Comparison of ENCODE assay signal across 8 cellular contexts in genomic region chr4:152937535-152938236, GRCh38. TPM values are rescaled to one million over a fixed set of nuclear protein-coding genes. Genes with fewer than 3 reads are reported as not detected.
DNase-seq lines count a peak whose midpoint lies in the region; ATAC-seq and TF ChIP-seq lines count a peak whose summit lies in the region.

No MANE protein-coding gene starts in this region.

- H2BK120ac ChIP-seq in IMR-90 (ENCODE audit: low read depth, low read length) (no peak overlapping the region), neuronal stem cell (ENCODE audit: low read depth, low read length) (no peak overlapping the region)

- H4K8ac ChIP-seq in IMR-90 (ENCODE audit: low read depth in 2 of 2, low read length in 2 of 2) (no peak overlapping the region), neuronal stem cell (ENCODE audit: low read depth, low read length) (no peak overlapping the region)

- H2AK9ac ChIP-seq in IMR-90 (replicated peaks; ENCODE audit: low read depth, low read length, poor library complexity): no peak overlapping the region

- H3K36me3 ChIP-seq in IMR-90 (ENCODE audit: control insufficient read depth, insufficient read depth, low read length): no peaks in the 10 kb centered on the region
- H3K36me3 ChIP-seq in neuronal stem cell (replicated peaks in 1 of 2; ENCODE audit: control insufficient read depth in 2 of 2, insufficient read depth in 2 of 2, low read length in 2 of 2): no peaks in the 10 kb centered on the region

- TF ChIP-seq RAD21 in IMR-90 (IDR thresholded peaks at IDR 0.05; ENCODE audit: low read length): no peak

- dilution Hi-C loops in IMR-90 (cut with HindIII; ENCODE audit: low sequenced_read_pairs, unreplicated experiment): no loop called here

- no peak overlapping the region for H3K9ac ChIP-seq in IMR-90 (ENCODE audit: low read depth, low read length)
- H3K9ac ChIP-seq in neuronal stem cell (ENCODE audit: low read depth, low read length, poor library complexity): peak overlapping the region; percentile 66

- H3K27me3 ChIP-seq in IMR-90 (ENCODE audit: control insufficient read depth, insufficient read depth, low read length) (peaks cover 64% of the 10 kb centered on the region), neuronal stem cell (ENCODE audit: control insufficient read depth in 3 of 3, insufficient read depth in 3 of 3, low read depth in 1 of 3, low read length in 3 of 3) (peaks cover 0 to 73% (median 27%) of the 10 kb centered on the region in 3 experiments)

- in situ Hi-C loops in IMR-90 (cut with MboI; ENCODE audit: low sequenced_read_pairs): no loop called here

- intact Hi-C loops in activated CD4-positive, alpha-beta T cell treated with anti-CD3 and anti-CD28 coated beads, Interleukin-2, amount 10 ng/mL, durations not matched to agents 24 days and 14 days (cut with micrococcal nuclease): loop anchor here (5.0 kb wide), 1 partner anchor 160 kb away; the partner anchor contains the start of genes ARFIP1 and TIGD4
- intact Hi-C loops in IMR-90 (cut with micrococcal nuclease): loop anchor here (5.0 kb wide), 2 partner anchors 40 to 155 kb away; no protein-coding TSS in a partner anchor

- H3K23ac ChIP-seq in IMR-90 (ENCODE audit: low read depth, low read length) (no peak overlapping the region), neuronal stem cell (ENCODE audit: low read depth, low read length, poor library complexity) (peak overlapping the region; percentile 53)

- H3K14ac ChIP-seq in IMR-90 (replicated peaks; ENCODE audit: low read depth, low read length) (no peak overlapping the region), neuronal stem cell (ENCODE audit: low read length) (no peak overlapping the region)

- no peaks in the 10 kb centered on the region for H4K20me1 ChIP-seq in IMR-90 (ENCODE audit: insufficient read depth, low read length)

- H3K36me3 Mint-ChIP-seq in activated CD4-positive, alpha-beta T cell treated with anti-CD3 and anti-CD28 coated beads, Interleukin-2, amount 10 ng/mL, durations not matched to agents 24 days and 14 days (ENCODE audit: low read depth): peaks cover 1% of the 10 kb centered on the region
- H3K36me3 Mint-ChIP-seq in activated T-helper 17 cell treated with anti-CD3 and anti-CD28 coated beads, Interleukin-2, amount 50 U/mL, for 72 hours (ENCODE audit: low read depth): peaks cover 8% of the 10 kb centered on the region

- peak overlapping the region; percentile 45 for H3K4me3 ChIP-seq in IMR-90 (ENCODE audit: insufficient read depth, low read depth, low read length)
- peak overlapping the region; percentile 56 to 86 for H3K4me3 ChIP-seq in neuronal stem cell (ENCODE audit: low read length in 2 of 2)

- H3K27ac ChIP-seq in IMR-90 (ENCODE audit: insufficient read depth, low read length): no peak overlapping the region
- H3K27ac ChIP-seq in neuronal stem cell (replicated peaks; ENCODE audit: low read length): no peak overlapping the region

- peaks cover 14% of the 10 kb centered on the region for H3K4me1 Mint-ChIP-seq in activated CD4-positive, alpha-beta T cell treated with anti-CD3 and anti-CD28 coated beads, Interleukin-2, amount 10 ng/mL, durations not matched to agents 24 days and 14 days
- H3K4me1 Mint-ChIP-seq in activated T-helper 17 cell treated with anti-CD3 and anti-CD28 coated beads, Interleukin-2, amount 50 U/mL, for 72 hours: peaks cover 14% of the 10 kb centered on the region

- H3K27me3 Mint-ChIP-seq in activated CD4-positive, alpha-beta T cell treated with anti-CD3 and anti-CD28 coated beads, Interleukin-2, amount 10 ng/mL, durations not matched to agents 24 days and 14 days: peaks cover 69% of the 10 kb centered on the region
- peaks cover 44% of the 10 kb centered on the region for H3K27me3 Mint-ChIP-seq in activated T-helper 17 cell treated with anti-CD3 and anti-CD28 coated beads, Interleukin-2, amount 50 U/mL, for 72 hours

- peak; percentile 59 for ATAC-seq in IMR-90 (ENCODE audit: low read depth)
- no peak for ATAC-seq in activated T-helper 17 cell treated with anti-CD3 and anti-CD28 coated beads, Interleukin-2, amount 50 U/mL, for 72 hours (replicated peaks)

- CTCF ChIA-PET in IMR-90 (lab: Yijun Ruan, JAX): no interaction called here

- H3K4me1 ChIP-seq in IMR-90 (ENCODE audit: control insufficient read depth, insufficient read depth, low read length) (no peaks in the 10 kb centered on the region; the same call in 1 of the 2 replicates), neuronal stem cell (ENCODE audit: control insufficient read depth in 2 of 2, insufficient read depth in 1 of 2, low read depth in 1 of 2, low read length in 2 of 2) (peaks cover 2 to 10% of the 10 kb centered on the region in 2 donors)

- H3K4ac ChIP-seq in IMR-90 (ENCODE audit: low read depth, low read length): no peak overlapping the region
- H3K4ac ChIP-seq in neuronal stem cell (ENCODE audit: low read length): no peak overlapping the region

- H3K27ac Mint-ChIP-seq in activated CD4-positive, alpha-beta T cell treated with anti-CD3 and anti-CD28 coated beads, Interleukin-2, amount 10 ng/mL, durations not matched to agents 24 days and 14 days: no peak overlapping the region
- no peak overlapping the region for H3K27ac Mint-ChIP-seq in activated T-helper 17 cell treated with anti-CD3 and anti-CD28 coated beads, Interleukin-2, amount 50 U/mL, for 72 hours

- H3K9me3 Mint-ChIP-seq in activated CD4-positive, alpha-beta T cell treated with anti-CD3 and anti-CD28 coated beads, Interleukin-2, amount 10 ng/mL, durations not matched to agents 24 days and 14 days: no peaks in the 10 kb centered on the region
- H3K9me3 Mint-ChIP-seq in activated T-helper 17 cell treated with anti-CD3 and anti-CD28 coated beads, Interleukin-2, amount 50 U/mL, for 72 hours: no peaks in the 10 kb centered on the region

- H4K91ac ChIP-seq in IMR-90 (ENCODE audit: insufficient read depth, low read depth, low read length) (no peak overlapping the region), neuronal stem cell (ENCODE audit: low read depth, low read length, poor library complexity) (no peak overlapping the region)

- H2BK20ac ChIP-seq in IMR-90 (ENCODE audit: low read depth, low read length): no peak overlapping the region

- H2AFZ ChIP-seq in IMR-90 (replicated peaks; ENCODE audit: low read length, poor library complexity) (peak overlapping the region; percentile 55), neuronal stem cell (ENCODE audit: low read length) (peak overlapping the region; percentile 97)

- no peak overlapping the region for H4K5ac ChIP-seq in IMR-90 (ENCODE audit: low read depth, low read length)

- no peak overlapping the region for H2BK5ac ChIP-seq in IMR-90 (ENCODE audit: low read depth, low read length, poor library complexity, severe bottlenecking)
- no peak overlapping the region for H2BK5ac ChIP-seq in neuronal stem cell (ENCODE audit: low read length)

- BruUV-seq in IMR-90 (replicated peaks; lab: Mats Ljungman, UMichigan): no TSS peak

- H3K18ac ChIP-seq in IMR-90 (ENCODE audit: low read depth, low read length): no peak overlapping the region
- H3K18ac ChIP-seq in neuronal stem cell (ENCODE audit: low read length): peak overlapping the region; percentile 98

- H3K9me3 ChIP-seq in IMR-90 (ENCODE audit: control insufficient read depth, insufficient read depth, low read length): peaks cover 2% of the 10 kb centered on the region; the same call in 1 of the 2 replicates
- peaks cover 0 to 13% of the 10 kb centered on the region in 2 donors for H3K9me3 ChIP-seq in neuronal stem cell (replicated peaks in 1 of 2; ENCODE audit: control insufficient read depth in 2 of 2, insufficient read depth in 1 of 2, low read depth in 1 of 2, low read length in 2 of 2)

- no peak overlapping the region for H3K56ac ChIP-seq in IMR-90 (ENCODE audit: extremely low read depth, insufficient read depth, low read length)

- H2AK5ac ChIP-seq in IMR-90 (ENCODE audit: low read depth, low read length) (no peak overlapping the region), neuronal stem cell (ENCODE audit: low read depth, low read length) (no peak overlapping the region)

- H3K4me2 ChIP-seq in IMR-90 (ENCODE audit: low read depth, low read length) (peak overlapping the region; percentile 91), neuronal stem cell (ENCODE audit: insufficient read depth, low read length, poor library complexity, severe bottlenecking) (peak overlapping the region; percentile 99)

- H2BK12ac ChIP-seq in neuronal stem cell (ENCODE audit: low read length): no peak overlapping the region

- H3K9me1 ChIP-seq in IMR-90 (ENCODE audit: insufficient read depth, low read length): no peaks in the 10 kb centered on the region

- H2BK15ac ChIP-seq in IMR-90 (ENCODE audit: low read depth, low read length): no peak overlapping the region
- H2BK15ac ChIP-seq in neuronal stem cell (ENCODE audit: low read length): no peak overlapping the region

- H3K79me1 ChIP-seq in IMR-90 (ENCODE audit: low read depth in 1 of 2, low read length in 2 of 2): no peaks in the 10 kb centered on the region
- peaks cover 2% of the 10 kb centered on the region for H3K79me1 ChIP-seq in neuronal stem cell (ENCODE audit: low read depth, low read length)

- no peak for TF ChIP-seq POLR2A in IMR-90 (IDR thresholded peaks at IDR 0.05; ENCODE audit: low read depth, low read length)

- POLR2A ChIA-PET in IMR-90 (lab: Charles Lee; ENCODE audit: unreplicated experiment): no interaction called here

- TF ChIP-seq CTCF in IMR-90 (conservative IDR thresholded peaks at IDR 0.05; ENCODE audit: low read depth, low read length): no peak

- H3K4me3 Mint-ChIP-seq in activated CD4-positive, alpha-beta T cell treated with anti-CD3 and anti-CD28 coated beads, Interleukin-2, amount 10 ng/mL, durations not matched to agents 24 days and 14 days: peak overlapping the region; percentile 74
- H3K4me3 Mint-ChIP-seq in activated T-helper 17 cell treated with anti-CD3 and anti-CD28 coated beads, Interleukin-2, amount 50 U/mL, for 72 hours: peak overlapping the region; percentile 75

- 2% methylated on average over 23 of the region's 75 CpGs; no CpG with 5 or more reads in 1 of the 2 experiments for WGBS in IMR-90 (ENCODE audit: extremely low coverage in 2 of 2, insufficient read length in 1 of 2), 2 experiments
- WGBS in neuronal stem cell (ENCODE audit: extremely low coverage in 2 of 2, insufficient read length in 2 of 2, insufficient replicate concordance in 1 of 2), 2 donors: no CpG with 5 or more reads among the region's 75 CpGs

- peak; percentile 67 for DNase-seq in activated CD4-positive, alpha-beta T cell treated with anti-CD3 and anti-CD28 coated beads, Interleukin-2, amount 10 ng/mL, durations not matched to agents 24 days and 14 days
- DNase-seq in activated CD4-positive, alpha-beta T cell treated with anti-CD3 and anti-CD28 coated beads, Interleukin-2, amount 50 U/mL, for 1 hour: no peak
- peak; percentile 21 for DNase-seq in IMR-90
- DNase-seq in globus pallidus (ENCODE audit: low spot score): peak; percentile 29
- DNase-seq in neuronal stem cell (ENCODE audit: low spot score): peak; percentile 31
- DNase-seq in cortex of kidney (lab: John Stamatoyannopoulos, UW): no peak
- no peak for DNase-seq in effector CD8-positive, alpha-beta T cell (lab: John Stamatoyannopoulos, UW)

RNA-seq across cellular contexts. Expression of gene FHDC1, which starts 1.6 kb away (rescaled TPM):
- total RNA-seq in activated CD4-positive, alpha-beta T cell treated with anti-CD3 and anti-CD28 coated beads, Interleukin-2, amount 10 ng/mL, durations not matched to agents 24 days and 14 days: 0.05 TPM in 2 replicates
- total RNA-seq in IMR-90 (2012; rRNA removed): under 0.01 TPM in 2 replicates
- 0.09 and 0.10 TPM in 2 replicates for polyA plus RNA-seq in IMR-90 (2012; rRNA removed)
- polyA plus RNA-seq in IMR-90 (2012; cell fraction: cytosol; rRNA removed): 0.03 and 0.05 TPM in 2 replicates
- 0.21 and 0.32 TPM in 2 replicates for polyA plus RNA-seq in IMR-90 (2012; cell fraction: nucleus; rRNA removed; ENCODE audit: low replicate concordance)
- total RNA-seq in activated T-helper 17 cell treated with anti-CD3 and anti-CD28 coated beads, Interleukin-2, amount 50 U/mL, for 72 hours: under 1 TPM; 0.32 to 0.48 TPM
- 2.0 TPM for polyA plus RNA-seq in neuronal stem cell (2013, experiment 1 of 2)
- 1.9 TPM for polyA plus RNA-seq in neuronal stem cell (2013, experiment 2 of 2)

Comparison
In these comparisons a context has a peak if more than half of its experiments do, and no peak if none do; other contexts are left out.
1. DNase-seq: peak in activated CD4-positive, alpha-beta T cell treated with anti-CD3 and anti-CD28 coated beads, Interleukin-2, amount 10 ng/mL, durations not matched to agents 24 days and 14 days (single experiment), IMR-90 (single experiment), globus pallidus (single experiment) and neuronal stem cell (single experiment); none in activated CD4-positive, alpha-beta T cell treated with anti-CD3 and anti-CD28 coated beads, Interleukin-2, amount 50 U/mL, for 1 hour (single experiment), cortex of kidney (single experiment) and effector CD8-positive, alpha-beta T cell (single experiment).